ENCODE assay signal across 16 cellular contexts in genomic region chr19:355134-355533, GRCh38. TPM values are rescaled to one million over a fixed set of nuclear protein-coding genes. Genes with fewer than 3 reads are reported as not detected.
"Had no signal": no experiment of that assay in that cellular context is flagged by ENCODE, and none has a peak within 500 bp of the region (broad histone marks: within the 10 kb centered on the region; RNA-seq: fewer than 3 reads in every experiment).

No MANE protein-coding gene starts in this region.

- H3K4me3 Mint-ChIP-seq: activated CD8-positive, alpha-beta T cell treated with anti-CD3 and anti-CD28 coated beads, Interleukin-2, amount 10 ng/mL, durations not matched to agents 7 days and 5 days; activated T-helper 1 cell treated with anti-CD3 and anti-CD28 coated beads, Interleukin-12 subunit alpha, Interleukin-12 subunit beta, Interleukin-2, Interleukin-4 antibody, amounts not matched to agents 30 ng/mL and 10 ng/mL and 1 ng/mL, durations not matched to agents 14 hours and 24 hours and 36 hours; dendritic cell treated with granulocyte-macrophage colony-stimulating factor and Interleukin-4, amounts not matched to agents 40 ng/mL and 50 ng/mL, for 4 days; effector memory CD8-positive, alpha-beta T cell; natural killer cell treated with Interleukin-12 subunit alpha and Interleukin-12 subunit beta and Interleukin-15 and Interleukin-18, amount 100 ng/mL, for 72 hours; T-cell had no signal

- H3K36me3 Mint-ChIP-seq: T-cell had no signal

- H3K27ac Mint-ChIP-seq: activated CD8-positive, alpha-beta T cell treated with anti-CD3 and anti-CD28 coated beads, Interleukin-2, amount 10 ng/mL, durations not matched to agents 7 days and 5 days; activated T-helper 1 cell treated with anti-CD3 and anti-CD28 coated beads, Interleukin-12 subunit alpha, Interleukin-12 subunit beta, Interleukin-2, Interleukin-4 antibody, amounts not matched to agents 30 ng/mL and 10 ng/mL and 1 ng/mL, durations not matched to agents 14 hours and 24 hours and 36 hours; dendritic cell treated with granulocyte-macrophage colony-stimulating factor and Interleukin-4, amounts not matched to agents 40 ng/mL and 50 ng/mL, for 4 days; effector memory CD8-positive, alpha-beta T cell; natural killer cell treated with Interleukin-12 subunit alpha and Interleukin-12 subunit beta and Interleukin-15 and Interleukin-18, amount 100 ng/mL, for 72 hours; T-cell had no signal

- H3K9me3 Mint-ChIP-seq: natural killer cell treated with Interleukin-12 subunit alpha and Interleukin-12 subunit beta and Interleukin-15 and Interleukin-18, amount 100 ng/mL, for 72 hours had no signal

- H3K27ac ChIP-seq: sigmoid colon, upper lobe of left lung, WERI-Rb-1 had no signal

- ATAC-seq: activated CD8-positive, alpha-beta T cell treated with anti-CD3 and anti-CD28 coated beads, Interleukin-2, amount 10 ng/mL, durations not matched to agents 7 days and 5 days; effector memory CD8-positive, alpha-beta T cell; left lobe of liver; mucosa of descending colon; natural killer cell treated with Interleukin-12 subunit alpha and Interleukin-12 subunit beta and Interleukin-15 and Interleukin-18, amount 100 ng/mL, for 72 hours; T-cell had no signal

- DNase-seq: activated CD4-positive, alpha-beta T cell treated with anti-CD3 and anti-CD28 coated beads for 4 hours; activated CD8-positive, alpha-beta T cell treated with anti-CD3 and anti-CD28 coated beads, Interleukin-2, amount 10 ng/mL, durations not matched to agents 7 days and 5 days; activated naive CD4-positive, alpha-beta T cell treated with Interleukin-2 at 50 U/mL for 16 hours; central memory CD4-positive, alpha-beta T cell; effector memory CD8-positive, alpha-beta T cell; mucosa of descending colon; sigmoid colon; stimulated activated CD4-positive, alpha-beta T cell treated with anti-CD3 and anti-CD28 coated beads, Interleukin-2, amount 100 ng/mL, for 48 hours; stimulated activated naive CD4-positive, alpha-beta T cell treated with Interleukin-2 at 50 U/mL for 16 hours; T-cell; WERI-Rb-1 had no signal

RNA-seq across cellular contexts. Expression of gene C2CD4C, which starts 53.8 kb away (rescaled TPM):
- total RNA-seq: activated CD8-positive, alpha-beta T cell treated with anti-CD3 and anti-CD28 coated beads, Interleukin-2, amount 10 ng/mL, durations not matched to agents 7 days and 5 days; natural killer cell treated with Interleukin-12 subunit alpha and Interleukin-12 subunit beta and Interleukin-15 and Interleukin-18, amount 100 ng/mL, for 72 hours had no signal
